In the genomic region with DNA sequence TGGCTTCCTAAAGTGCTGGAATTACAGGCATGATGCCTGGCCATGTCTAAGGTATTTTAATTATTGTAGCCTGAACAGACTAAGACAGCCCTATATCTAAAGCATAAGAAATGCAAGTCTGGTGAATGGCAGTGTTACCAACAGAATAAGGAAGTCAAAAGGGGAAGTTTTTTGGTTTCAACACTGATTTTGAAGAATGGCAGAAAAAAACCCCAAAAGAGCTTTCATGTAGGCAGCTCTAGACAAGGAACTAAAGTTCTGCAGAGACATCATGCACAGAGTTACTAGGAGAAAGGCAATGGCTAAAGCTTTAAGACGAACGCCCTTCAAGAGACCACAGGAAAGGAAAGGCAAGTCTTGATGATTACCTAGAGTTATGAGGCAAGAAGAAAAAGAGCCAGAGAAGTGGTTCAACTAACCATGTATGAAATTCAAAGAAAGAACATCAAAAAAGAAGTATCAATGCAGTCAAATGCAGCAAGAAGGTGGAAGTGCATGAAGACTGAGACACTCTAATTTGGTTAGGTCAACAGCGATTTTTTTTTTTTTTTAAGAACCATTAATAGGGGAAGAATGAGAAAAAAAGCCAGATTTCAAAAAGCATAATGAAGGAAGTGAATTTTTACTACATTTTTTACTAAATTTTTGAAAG, we compare ENCODE assay signal across 8 cellular contexts. TPM values are rescaled to one million over a fixed set of nuclear protein-coding genes. Genes with fewer than 3 reads are reported as not detected.
A peak's percentile ranks its signal among the peaks of the same experiment; 100 is the strongest.
DNase-seq lines count a peak whose midpoint lies in the region; ATAC-seq lines count a peak whose summit lies in the region.

No MANE protein-coding gene starts in this region.

- in situ Hi-C loops in HAP-1 (cut with MboI; ENCODE audit: low sequenced_read_pairs) = no loop called here

- DNase-seq in NOMO-1 (lab: John Stamatoyannopoulos, UW; ENCODE audit: unreplicated experiment in 2 of 2) = peak; percentile 87 to 98
- DNase-seq in left colon = no peak
- no peak for DNase-seq in posterior cingulate gyrus
- no peak for DNase-seq in NCI-H774 (lab: John Stamatoyannopoulos, UW)
- DNase-seq in NCI-H2171 treated with DMSO at 0.1 percent for 48 hours (lab: John Stamatoyannopoulos, UW) = no peak
- no peak for DNase-seq in HAP-1 (ENCODE audit: low spot score in 2 of 2)

- peaks cover 3% of the 10 kb centered on the region; the same call in 1 of the 2 replicates for H3K4me1 ChIP-seq in HAP-1

- no peak overlapping the region for H3K4me3 ChIP-seq in HAP-1

- intact Hi-C loops in left colon (cut with DNase I, micrococcal nuclease) = no loop called here
- intact Hi-C loops in posterior cingulate gyrus (cut with DNase I) = no loop called here

- H3K27me3 ChIP-seq in HAP-1 (ENCODE audit: low read depth) = no peaks in the 10 kb centered on the region

- H3K9me3 ChIP-seq in HAP-1 = no peaks in the 10 kb centered on the region

- H3K36me3 ChIP-seq in HAP-1 (replicated peaks) = no peaks in the 10 kb centered on the region

- peak; percentile 82 for ATAC-seq in GM18858 (IDR thresholded peaks at IDR 0.05; ENCODE audit: unreplicated experiment)
- peak; percentile 87 for ATAC-seq in HG02610 (IDR thresholded peaks at IDR 0.05; ENCODE audit: unreplicated experiment)
- peak; percentile 40 for ATAC-seq in left colon

RNA-seq across cellular contexts. Expression of gene RPS6KA5, which starts 50.8 kb away (rescaled TPM):
- total RNA-seq in left colon = 10 to 100 TPM; 22.1 to 23.3 TPM

Comparison
In these comparisons a context has a peak if more than half of its experiments do, and no peak if none do; other contexts are left out.
1. DNase-seq: peak in NOMO-1 (2 of 2); none in left colon (0 of 2), posterior cingulate gyrus (0 of 10), NCI-H774 (single experiment), NCI-H2171 treated with DMSO at 0.1 percent for 48 hours (single experiment) and HAP-1 (0 of 2).
2. Peak in every context shown above with its lines, with median percentiles within 50 percentile points of each other: ATAC-seq.